ENCODE assay signal across 9 cellular contexts in the genomic region with DNA sequence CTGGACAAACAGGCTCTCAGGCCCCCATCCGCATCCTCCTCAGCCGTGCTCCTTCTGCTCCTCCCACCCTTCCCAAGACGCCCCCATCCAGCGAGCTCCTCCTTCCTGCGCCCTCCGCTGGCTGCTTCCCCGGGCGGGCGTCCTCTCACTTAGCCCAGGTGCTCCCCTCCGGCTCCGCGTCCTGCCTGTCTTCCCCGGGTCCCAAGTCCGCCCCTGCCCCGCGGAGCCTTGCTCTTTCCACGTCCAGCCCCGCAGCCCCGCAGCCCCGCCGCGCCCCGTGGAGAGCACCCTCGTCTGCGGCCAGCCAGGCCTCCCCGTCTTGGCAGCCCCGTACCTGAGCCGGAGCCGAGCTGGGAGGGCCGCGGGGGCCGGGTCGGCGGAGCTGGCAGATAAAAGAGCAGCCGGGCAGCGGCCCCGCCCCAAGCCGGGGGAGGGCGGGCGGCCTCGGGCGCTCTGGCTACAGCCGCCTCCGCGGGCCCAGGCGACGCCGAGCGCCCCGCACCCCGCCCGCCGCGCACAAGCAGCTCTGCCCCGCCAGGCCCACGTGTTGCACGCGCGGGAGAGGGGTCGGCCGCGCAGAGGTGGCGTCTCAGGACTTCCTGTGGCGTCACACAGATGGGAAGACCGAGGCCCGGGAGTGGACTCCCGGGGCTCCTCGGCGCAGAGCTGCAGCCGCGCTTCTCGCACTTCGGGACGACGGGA. TPM values are rescaled to one million over a fixed set of nuclear protein-coding genes. Genes with fewer than 3 reads are reported as not detected.
DNase-seq lines count a peak whose midpoint lies in the region; ATAC-seq and TF ChIP-seq lines count a peak whose summit lies in the region.
"Had no signal": no experiment of that assay in that cellular context is flagged by ENCODE, and none has a peak within 500 bp of the region (broad histone marks: within the 10 kb centered on the region; RNA-seq: fewer than 3 reads in every experiment).

TSS of gene PAQR7 (minus strand) at position 555 of the 702 bp plus-strand sequence. CDS start 11,869 bp downstream, outside the sequence.

- peak within 1 kb of the TSS; percentile 35 for H3K27ac ChIP-seq in colonic mucosa
- H3K27ac ChIP-seq: SK-N-MC had no signal

- H3K9me3 ChIP-seq in colonic mucosa = no peaks in the 10 kb centered on the region

- DNase-seq in COLO668 (lab: John Stamatoyannopoulos, UW; ENCODE audit: unreplicated experiment) = peak; percentile 88
- DNase-seq in NCI-H2029 treated with DMSO at 0.1 percent for 48 hours (lab: John Stamatoyannopoulos, UW) = peak; percentile 34
- peak; percentile 48 to 55 for DNase-seq in activated CD4-positive, alpha-beta T cell treated with anti-CD3 and anti-CD28 coated beads for 4 hours
- peak; percentile 78 for DNase-seq in colonic mucosa
- peak; percentile 72 to 80 for DNase-seq in left colon
- DNase-seq in stimulated activated CD4-positive, alpha-beta T cell treated with anti-CD3 and anti-CD28 coated beads, Interleukin-15, amount 100 ng/mL, for 48 hours (ENCODE audit: low read depth in 2 of 2) = peak; percentile 40 to 48

- peak; percentile 50 for ATAC-seq in GM21825 (IDR thresholded peaks at IDR 0.05; ENCODE audit: unreplicated experiment)
- ATAC-seq in left colon = peak; percentile 84
- ATAC-seq in HG02840 (IDR thresholded peaks at IDR 0.05; ENCODE audit: low FRiP score, unreplicated experiment) = no peak

- peaks cover 9% of the 10 kb centered on the region for H3K4me1 ChIP-seq in colonic mucosa

- no peak for TF ChIP-seq CTCF in colonic mucosa (IDR thresholded peaks at IDR 0.05)

- H3K27me3 ChIP-seq in colonic mucosa = no peaks in the 10 kb centered on the region

- H3K36me3 ChIP-seq in colonic mucosa = no peaks in the 10 kb centered on the region

- peak within 1 kb of the TSS; percentile 58 for H3K4me3 ChIP-seq in colonic mucosa
- H3K4me3 ChIP-seq: SK-N-MC had no signal

- H3K9ac ChIP-seq in colonic mucosa (ENCODE audit: low read depth in 2 of 2, low read length in 2 of 2) = peak within 1 kb of the TSS; percentile 68 to 72

- intact Hi-C loops in colonic mucosa (cut with DNase I) (no loop called here), left colon (cut with DNase I, micrococcal nuclease) (no loop called here)

RNA-seq across cellular contexts. Expression of gene PAQR7, which starts in this region (rescaled TPM):
- total RNA-seq in colonic mucosa (1 to 10 TPM; 2.5 to 3.4 TPM), left colon (1 to 10 TPM; 2.3 to 3.3 TPM)

Comparison
In these comparisons a context has a peak if more than half of its experiments do, and no peak if none do; other contexts are left out.
1. DNase-seq: peak in every context shown above with its lines; median percentile 88 in COLO668; 78 in colonic mucosa; 76 in left colon; 52 in activated CD4-positive, alpha-beta T cell treated with anti-CD3 and anti-CD28 coated beads for 4 hours; 44 in stimulated activated CD4-positive, alpha-beta T cell treated with anti-CD3 and anti-CD28 coated beads, Interleukin-15, amount 100 ng/mL, for 48 hours; 34 in NCI-H2029 treated with DMSO at 0.1 percent for 48 hours.